Comparison of ENCODE assay signal across 8 cellular contexts in genomic region chr1:1272341-1273151, GRCh38. TPM values are rescaled to one million over a fixed set of nuclear protein-coding genes. Genes with fewer than 3 reads are reported as not detected.
DNase-seq lines count a peak whose midpoint lies in the region; ATAC-seq and TF ChIP-seq lines count a peak whose summit lies in the region.

No MANE protein-coding gene starts in this region.

- peaks cover 26 to 49% (median 41%) of the 10 kb centered on the region in 9 donors for H3K4me1 ChIP-seq in heart right ventricle
- H3K4me1 ChIP-seq in right atrium auricular region: peaks cover 0 to 49% of the 10 kb centered on the region in 2 donors
- peaks cover 26 to 73% (median 55%) of the 10 kb centered on the region in 6 donors for H3K4me1 ChIP-seq in spleen

- ATAC-seq in heart right ventricle (no peak), left cardiac atrium (no peak), HG03196 (IDR thresholded peaks at IDR 0.05; ENCODE audit: unreplicated experiment) (no peak)

- H3K4me3 ChIP-seq in heart right ventricle (peak overlapping the region; percentile 81 to 99 (median 96)), WERI-Rb-1 (ENCODE audit: low read depth, low read length) (peak overlapping the region; percentile 77), right atrium auricular region (peak overlapping the region; percentile 95 to 96), spleen (peak overlapping the region; percentile 84 to 98 (median 90))

- 37 to 40% methylated on average over 37 of the region's 37 CpGs for WGBS in heart right ventricle, 2 donors
- 38 to 63% (median 46%) methylated on average over 27 to 37 of the region's 37 CpGs for WGBS in spleen, 5 donors

- no peak for TF ChIP-seq CTCF in heart right ventricle (IDR thresholded peaks at IDR 0.05)
- no peak for TF ChIP-seq CTCF in WERI-Rb-1 (IDR thresholded peaks at IDR 0.05; ENCODE audit: low read depth, low read length)
- TF ChIP-seq CTCF in right atrium auricular region (IDR thresholded peaks at IDR 0.05): no peak
- no peak for TF ChIP-seq CTCF in spleen (IDR thresholded peaks at IDR 0.05 in 8 of 11, conservative IDR thresholded peaks at IDR 0.05 in 3 of 11)

- H3K9me3 ChIP-seq in heart right ventricle (no peaks in the 10 kb centered on the region), WERI-Rb-1 (ENCODE audit: severe bottlenecking) (no peaks in the 10 kb centered on the region), right atrium auricular region (no peaks in the 10 kb centered on the region), spleen (no peaks in the 10 kb centered on the region)

- TF ChIP-seq POLR2A in spleen (IDR thresholded peaks at IDR 0.05): no peak

- peaks cover 0 to 33% (median 0%) of the 10 kb centered on the region in 9 donors for H3K36me3 ChIP-seq in heart right ventricle
- H3K36me3 ChIP-seq in WERI-Rb-1: peaks cover 37% of the 10 kb centered on the region
- peaks cover 6% of the 10 kb centered on the region for H3K36me3 ChIP-seq in right atrium auricular region
- H3K36me3 ChIP-seq in spleen: peaks cover 0 to 41% (median 8%) of the 10 kb centered on the region in 6 donors

- no peaks in the 10 kb centered on the region for H3K27me3 ChIP-seq in heart right ventricle
- H3K27me3 ChIP-seq in WERI-Rb-1 (ENCODE audit: insufficient read depth, low read depth, severe bottlenecking): no peaks in the 10 kb centered on the region
- H3K27me3 ChIP-seq in right atrium auricular region: no peaks in the 10 kb centered on the region
- no peaks in the 10 kb centered on the region for H3K27me3 ChIP-seq in spleen (replicated peaks in 1 of 7)

- H3K27ac ChIP-seq in heart right ventricle: peak overlapping the region in 8 of 10 donors; percentile 90 to 95 (median 92)
- H3K27ac ChIP-seq in WERI-Rb-1: peak overlapping the region; percentile 97
- peak overlapping the region; percentile 84 to 89 for H3K27ac ChIP-seq in right atrium auricular region
- H3K27ac ChIP-seq in spleen: peak overlapping the region in 7 of 8 donors; percentile 77 to 94 (median 86)

- DNase-seq in heart right ventricle (no peak), left cardiac atrium (no peak), WERI-Rb-1 (no peak), right atrium auricular region (ENCODE audit: low spot score) (no peak), spleen (peak; percentile 79), inferior parietal cortex (ENCODE audit: extremely low spot score) (no peak), NOMO-1 treated with DMSO at 0.1 percent for 48 hours (lab: John Stamatoyannopoulos, UW; ENCODE audit: unreplicated experiment) (no peak)

- intact Hi-C loops in heart right ventricle (cut with DNase I) (loop anchor here in 1 of 10 donors (5.0 kb wide), 1 partner anchor 40 kb away; the partner anchor contains the start of genes B3GALT6 and SDF4), left cardiac atrium (cut with DNase I) (no loop called here), spleen (cut with DNase I; ENCODE audit: low total_unique reads) (no loop called here)

RNA-seq across cellular contexts. Expression of gene UBE2J2, which starts 1.1 kb away (rescaled TPM):
- 10 to 100 TPM; 23.5 to 41.9 (median 29.2) TPM for total RNA-seq in heart right ventricle
- polyA plus RNA-seq in heart right ventricle: 10 to 100 TPM; 43.8 to 44.1 TPM
- 10 to 100 TPM; 35.9 to 41.5 TPM for total RNA-seq in left cardiac atrium
- total RNA-seq in right atrium auricular region: 10 to 100 TPM; 27.5 to 33.5 TPM
- 10 to 100 TPM; 39.1 to 69.7 (median 56.5) TPM for total RNA-seq in spleen
- polyA plus RNA-seq in spleen: 10 to 100 TPM; 39.2 to 66.9 (median 54.0) TPM

RNA-seq across cellular contexts. Expression of gene SCNN1D, which starts 7.7 kb away (rescaled TPM):
- 1 to 10 TPM; 1.0 to 5.4 (median 2.7) TPM for total RNA-seq in heart right ventricle
- 10 to 100 TPM in 1 of 2 donors, 1 to 10 TPM in 1; 1.0 to 22.5 TPM for polyA plus RNA-seq in heart right ventricle
- total RNA-seq in left cardiac atrium: 1 to 10 TPM; 3.5 to 4.1 TPM
- under 1 TPM; 0.59 to 0.79 TPM for total RNA-seq in right atrium auricular region
- total RNA-seq in spleen: 10 to 100 TPM in 1 of 7 donors, 1 to 10 TPM in 6; 2.5 to 10.5 (median 3.4) TPM
- polyA plus RNA-seq in spleen: 10 to 100 TPM in 2 of 3 donors, 1 to 10 TPM in 1; 3.7 to 16.9 (median 11.9) TPM

RNA-seq across cellular contexts. Expression of gene C1QTNF12, which starts 26.0 kb away (rescaled TPM):
- total RNA-seq in heart right ventricle (1 to 10 TPM in 4 of 10 donors, under 1 TPM in 5, not detected in 1; 0.42 to 1.9 (median 0.90) TPM), left cardiac atrium (1 to 10 TPM in 1 of 2 donors, not detected in 1; 1.5 TPM), right atrium auricular region (not detected), spleen (1 to 10 TPM in 3 of 7 donors, under 1 TPM in 1, not detected in 3; 0.87 to 3.6 (median 1.8) TPM)
- polyA plus RNA-seq in heart right ventricle (1 to 10 TPM; 1.6 to 2.3 TPM), spleen (1 to 10 TPM; 1.3 to 5.5 (median 1.4) TPM)

RNA-seq across cellular contexts. Expression of gene ACAP3, which starts 35.2 kb away (rescaled TPM):
- total RNA-seq in heart right ventricle (10 to 100 TPM; 24.1 to 60.0 (median 30.4) TPM), left cardiac atrium (10 to 100 TPM; 36.2 to 46.7 TPM), right atrium auricular region (10 to 100 TPM; 19.5 to 20.4 TPM), spleen (10 to 100 TPM; 33.0 to 62.3 (median 41.7) TPM)
- polyA plus RNA-seq in heart right ventricle (100 to 1,000 TPM in 1 of 2 donors, 10 to 100 TPM in 1; 22.2 to 152 TPM), spleen (10 to 100 TPM; 12.6 to 89.7 (median 32.6) TPM)

RNA-seq across cellular contexts. Expression of gene PUSL1, which starts 35.9 kb away (rescaled TPM):
- total RNA-seq in heart right ventricle: 10 to 100 TPM in 3 of 10 donors, 1 to 10 TPM in 7; 5.6 to 11.9 (median 8.2) TPM
- polyA plus RNA-seq in heart right ventricle: 10 to 100 TPM; 16.0 to 17.8 TPM
- total RNA-seq in left cardiac atrium: 10 to 100 TPM; 11.4 to 12.2 TPM
- 10 to 100 TPM; 14.5 to 24.8 TPM for total RNA-seq in right atrium auricular region
- total RNA-seq in spleen: 10 to 100 TPM; 11.4 to 22.9 (median 13.9) TPM
- 10 to 100 TPM in 2 of 3 donors, 1 to 10 TPM in 1; 9.8 to 17.8 (median 10.5) TPM for polyA plus RNA-seq in spleen
